In the genomic region with DNA sequence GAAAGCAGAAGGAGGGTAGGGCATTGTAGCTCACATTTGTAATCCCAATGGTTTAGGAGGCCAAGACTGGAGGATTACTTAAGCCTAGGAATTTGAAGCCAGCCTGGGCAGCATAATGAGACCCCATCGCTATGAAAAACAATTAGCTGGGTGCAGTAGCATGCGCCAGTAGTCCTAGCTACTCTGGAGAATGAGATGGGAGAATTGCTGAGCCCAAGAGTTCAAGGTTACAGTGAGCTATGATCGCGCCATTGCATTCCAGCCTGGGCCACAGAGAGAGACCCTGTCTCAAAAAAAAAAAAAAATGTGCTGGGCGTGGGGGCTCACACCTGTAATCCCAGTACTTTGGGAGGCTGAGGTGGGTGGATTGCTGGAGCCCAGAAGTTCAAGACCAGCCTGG, we compare ENCODE assay signal across 33 cellular contexts. TPM values are rescaled to one million over a fixed set of nuclear protein-coding genes. Genes with fewer than 3 reads are reported as not detected.
"Had no signal": no experiment of that assay in that cellular context is flagged by ENCODE, and none has a peak within 500 bp of the region (broad histone marks: within the 10 kb centered on the region; RNA-seq: fewer than 3 reads in every experiment).

No MANE protein-coding gene starts in this region.

- H3K36me3 ChIP-seq: brain microvascular endothelial cell, neutrophil, ovary, prostate gland, sigmoid colon, thoracic aorta, WERI-Rb-1 had no signal

- H3K4me1 ChIP-seq: prostate gland had no signal

- FAIRE-seq: frontal cortex, keratinocyte, small intestine, urothelium cell line had no signal

- H3K9me3 Mint-ChIP-seq: stimulated activated effector memory CD8-positive, alpha-beta T cell treated with anti-CD3 and anti-CD28 coated beads, Interleukin-12 subunit alpha, Interleukin-12 subunit beta, amount 100 ng/mL, for 72 hours had no signal

- H3K9me3 ChIP-seq: ascending aorta, mucosa of descending colon, neutrophil, ovary, prostate gland, sigmoid colon, thoracic aorta had no signal

- H3K4me3 ChIP-seq: ascending aorta, coronary artery, dorsolateral prefrontal cortex, mucosa of descending colon, ovary, prostate gland, sigmoid colon, thoracic aorta had no signal

- H3K27me3 Mint-ChIP-seq: activated CD4-positive, alpha-beta memory T cell treated with anti-CD3 and anti-CD28 coated beads, Interleukin-2, amount 10 ng/mL, durations not matched to agents 7 days and 5 days; activated CD4-positive, alpha-beta T cell treated with anti-CD3 and anti-CD28 coated beads, Interleukin-2, amount 10 ng/mL, durations not matched to agents 7 days and 5 days; stimulated activated naive CD8-positive, alpha-beta T cell treated with anti-CD3 and anti-CD28 coated beads, Interleukin-15, Interleukin-2, amounts not matched to agents 100 ng/mL and 50 ng/mL, for 24 hours had no signal

- DNase-seq: activated CD4-positive, alpha-beta memory T cell treated with anti-CD3 and anti-CD28 coated beads, Interleukin-2, amount 10 ng/mL, durations not matched to agents 7 days and 5 days; activated CD4-positive, alpha-beta T cell treated with anti-CD3 and anti-CD28 coated beads, Interleukin-2, amount 10 ng/mL, durations not matched to agents 7 days and 5 days; activated CD8-positive, alpha-beta memory T cell treated with anti-CD3 and anti-CD28 coated beads, Interleukin-2, amount 10 ng/mL, durations not matched to agents 7 days and 5 days; activated gamma-delta T cell; activated naive CD4-positive, alpha-beta T cell treated with anti-CD3 and anti-CD28 coated beads, Interleukin-2, amount 50 U/mL, for 16 hours; brain microvascular endothelial cell; dorsolateral prefrontal cortex; effector memory CD4-positive, alpha-beta T cell; glutamatergic neuron; left cardiac atrium; left ventricle myocardium superior; mucosa of descending colon; nephron progenitor cell; ovary; retina; sigmoid colon; small intestine; stimulated activated CD4-positive, alpha-beta T cell treated with anti-CD3 and anti-CD28 coated beads, Interleukin-4, amount 100 ng/mL, for 24 hours; T-helper 1 cell; T1000; trophoblast cell; WERI-Rb-1 had no signal

- H3K27ac Mint-ChIP-seq: activated CD4-positive, alpha-beta memory T cell treated with anti-CD3 and anti-CD28 coated beads, Interleukin-2, amount 10 ng/mL, durations not matched to agents 7 days and 5 days; activated CD8-positive, alpha-beta memory T cell treated with anti-CD3 and anti-CD28 coated beads, Interleukin-2, amount 10 ng/mL, durations not matched to agents 7 days and 5 days; nephron progenitor cell; stimulated activated effector memory CD8-positive, alpha-beta T cell treated with anti-CD3 and anti-CD28 coated beads, Interleukin-12 subunit alpha, Interleukin-12 subunit beta, amount 100 ng/mL, for 72 hours; stimulated activated naive CD8-positive, alpha-beta T cell treated with anti-CD3 and anti-CD28 coated beads, Interleukin-15, Interleukin-2, amounts not matched to agents 100 ng/mL and 50 ng/mL, for 24 hours had no signal

- ATAC-seq: activated CD4-positive, CD25-positive, alpha-beta regulatory T cell treated with anti-CD3 and anti-CD28 coated beads, Interleukin-2, amount 50 U/mL, for 24 hours; activated CD8-positive, alpha-beta memory T cell treated with anti-CD3 and anti-CD28 coated beads, Interleukin-2, amount 10 ng/mL, durations not matched to agents 7 days and 5 days; left cardiac atrium; left ventricle myocardium superior; mucosa of descending colon; stimulated activated effector memory CD8-positive, alpha-beta T cell treated with anti-CD3 and anti-CD28 coated beads, Interleukin-12 subunit alpha, Interleukin-12 subunit beta, amount 100 ng/mL, for 72 hours had no signal

- H3K27me3 ChIP-seq: ascending aorta, brain microvascular endothelial cell, ovary, sigmoid colon had no signal

- H3K4me3 Mint-ChIP-seq: activated CD4-positive, alpha-beta memory T cell treated with anti-CD3 and anti-CD28 coated beads, Interleukin-2, amount 10 ng/mL, durations not matched to agents 7 days and 5 days; activated CD4-positive, alpha-beta T cell treated with anti-CD3 and anti-CD28 coated beads, Interleukin-2, amount 10 ng/mL, durations not matched to agents 7 days and 5 days; activated CD8-positive, alpha-beta memory T cell treated with anti-CD3 and anti-CD28 coated beads, Interleukin-2, amount 10 ng/mL, durations not matched to agents 7 days and 5 days; nephron progenitor cell; stimulated activated effector memory CD8-positive, alpha-beta T cell treated with anti-CD3 and anti-CD28 coated beads, Interleukin-12 subunit alpha, Interleukin-12 subunit beta, amount 100 ng/mL, for 72 hours; stimulated activated naive CD8-positive, alpha-beta T cell treated with anti-CD3 and anti-CD28 coated beads, Interleukin-15, Interleukin-2, amounts not matched to agents 100 ng/mL and 50 ng/mL, for 24 hours had no signal

- H3K27ac ChIP-seq: ascending aorta, brain microvascular endothelial cell, coronary artery, dorsolateral prefrontal cortex, neutrophil, ovary, prostate gland, sigmoid colon, thoracic aorta, WERI-Rb-1 had no signal

RNA-seq across cellular contexts. Expression of a gene that starts 5.0 kb away (rescaled TPM):
- total RNA-seq: ascending aorta had no signal
